Comparison of ENCODE assay signal across 8 cellular contexts in genomic region chr6:48111143-48111506, GRCh38. TPM values are rescaled to one million over a fixed set of nuclear protein-coding genes. Genes with fewer than 3 reads are reported as not detected.
DNase-seq lines count a peak whose midpoint lies in the region; ATAC-seq and TF ChIP-seq lines count a peak whose summit lies in the region.

TSS of gene PTCHD4 (minus strand) at chr6:48111197. CDS start at chr6:48068957, 42,240 bp downstream.

- H3K4me3 ChIP-seq in fibroblast of pulmonary artery (replicated peaks; ENCODE audit: low read depth, low read length) (peak within 1 kb of the TSS; percentile 52), skeletal muscle satellite cell (ENCODE audit: low read length) (peak within 1 kb of the TSS; percentile 67), tibial nerve (no peak within 1 kb of the TSS)

- CTCF ChIA-PET in Calu3 (lab: Charles Lee) = interaction anchor here (0.5 kb wide), 1 partner anchor 32 kb away, joined by 5 read pairs; no protein-coding TSS in a partner anchor

- H3K36me3 Mint-ChIP-seq in HFFc6 (ENCODE audit: low read depth) = peaks cover 6% of the 10 kb centered on the region; the same call in 1 of the 2 replicates
- no peaks in the 10 kb centered on the region for H3K36me3 Mint-ChIP-seq in Calu3 (ENCODE audit: insufficient read depth, unreplicated experiment)
- no peaks in the 10 kb centered on the region for H3K36me3 Mint-ChIP-seq in activated naive CD8-positive, alpha-beta T cell treated with anti-CD3 and anti-CD28 coated beads, Interleukin-2, amount 50 U/mL, for 24 hours (ENCODE audit: low read depth)

- H3K9me3 ChIP-seq in skeletal muscle satellite cell (replicated peaks; ENCODE audit: low read length) (no peaks in the 10 kb centered on the region), tibial nerve (no peaks in the 10 kb centered on the region)

- H3K27ac ChIP-seq in tibial nerve = peak within 1 kb of the TSS in 1 of 4 donors; percentile 18

- H3K9ac ChIP-seq in skeletal muscle satellite cell (ENCODE audit: low read depth, low read length) = peak within 1 kb of the TSS; percentile 76

- 44 to 64% methylated on average over 1 of the region's 1 CpG for WGBS in tibial nerve, 2 donors

- no peak for TF ChIP-seq CTCF in HFFc6 (IDR thresholded peaks at IDR 0.05)
- no peak for TF ChIP-seq CTCF in fibroblast of pulmonary artery (IDR thresholded peaks at IDR 0.05; ENCODE audit: low read length, missing control alignments)
- TF ChIP-seq CTCF in tibial nerve (IDR thresholded peaks at IDR 0.05) = no peak
- TF ChIP-seq CTCF in Calu3 (IDR thresholded peaks at IDR 0.05; ENCODE audit: unreplicated experiment) = no peak

- H3K36me3 ChIP-seq in skeletal muscle satellite cell (ENCODE audit: insufficient read depth, low read length) (no peaks in the 10 kb centered on the region), tibial nerve (no peaks in the 10 kb centered on the region)

- peaks cover 9% of the 10 kb centered on the region; the same call in 1 of the 2 replicates for H3K9me3 Mint-ChIP-seq in HFFc6
- H3K9me3 Mint-ChIP-seq in Calu3 (ENCODE audit: low read depth, unreplicated experiment) = no peaks in the 10 kb centered on the region
- H3K9me3 Mint-ChIP-seq in activated naive CD8-positive, alpha-beta T cell treated with anti-CD3 and anti-CD28 coated beads, Interleukin-2, amount 50 U/mL, for 24 hours = no peaks in the 10 kb centered on the region

- no peak for TF ChIP-seq POLR2A in tibial nerve (IDR thresholded peaks at IDR 0.05)

- H3K4me1 ChIP-seq in skeletal muscle satellite cell (ENCODE audit: control insufficient read depth, insufficient read depth, low read length) (no peaks in the 10 kb centered on the region), tibial nerve (no peaks in the 10 kb centered on the region)

- intact Hi-C loops in Calu3 (cut with micrococcal nuclease; ENCODE audit: unreplicated experiment) = no loop called here

- DNase-seq in HFFc6 (peak; percentile 9), RPMI7951 (ENCODE audit: low read depth) (peak; percentile 43), fibroblast of pulmonary artery (ENCODE audit: low read depth) (peak; percentile 59), NCI-H1436 treated with DMSO at 0.1 percent for 48 hours (lab: John Stamatoyannopoulos, UW) (no peak), tibial nerve (ENCODE audit: low spot score in 2 of 2) (no peak), Calu3 (no peak)
- no peak for DNase-seq in activated naive CD8-positive, alpha-beta T cell treated with anti-CD3 and anti-CD28 coated beads, Interleukin-2, amount 50 U/mL, for 24 hours

- no peak for ATAC-seq in activated naive CD8-positive, alpha-beta T cell treated with anti-CD3 and anti-CD28 coated beads, Interleukin-2, amount 50 U/mL, for 24 hours

- BruUV-seq in Calu3 (replicated peaks; lab: Mats Ljungman, UMichigan) = no TSS peak

- H3K4me3 Mint-ChIP-seq in HFFc6 = peak within 1 kb of the TSS; percentile 91
- H3K4me3 Mint-ChIP-seq in Calu3 (ENCODE audit: low read depth, unreplicated experiment) = no peak within 1 kb of the TSS
- no peak within 1 kb of the TSS for H3K4me3 Mint-ChIP-seq in activated naive CD8-positive, alpha-beta T cell treated with anti-CD3 and anti-CD28 coated beads, Interleukin-2, amount 50 U/mL, for 24 hours

- H3K4me1 Mint-ChIP-seq in HFFc6 (ENCODE audit: low read depth) (peaks cover 41% of the 10 kb centered on the region), Calu3 (ENCODE audit: low read depth, unreplicated experiment) (no peaks in the 10 kb centered on the region)
- no peaks in the 10 kb centered on the region for H3K4me1 Mint-ChIP-seq in activated naive CD8-positive, alpha-beta T cell treated with anti-CD3 and anti-CD28 coated beads, Interleukin-2, amount 50 U/mL, for 24 hours

- peaks cover 3% of the 10 kb centered on the region; the same call in 1 of the 2 replicates for H3K27me3 Mint-ChIP-seq in HFFc6 (ENCODE audit: insufficient read depth)
- H3K27me3 Mint-ChIP-seq in Calu3 (ENCODE audit: unreplicated experiment) = no peaks in the 10 kb centered on the region
- no peaks in the 10 kb centered on the region for H3K27me3 Mint-ChIP-seq in activated naive CD8-positive, alpha-beta T cell treated with anti-CD3 and anti-CD28 coated beads, Interleukin-2, amount 50 U/mL, for 24 hours

- peak within 1 kb of the TSS; percentile 75 for H3K4me2 ChIP-seq in skeletal muscle satellite cell (ENCODE audit: low read length)

- H3K27me3 ChIP-seq in skeletal muscle satellite cell (ENCODE audit: control insufficient read depth, insufficient read depth, low read length) (no peaks in the 10 kb centered on the region), tibial nerve (no peaks in the 10 kb centered on the region)

- H3K27ac Mint-ChIP-seq in HFFc6 (peak within 1 kb of the TSS; percentile 93), Calu3 (ENCODE audit: unreplicated experiment) (no peak within 1 kb of the TSS)
- no peak within 1 kb of the TSS for H3K27ac Mint-ChIP-seq in activated naive CD8-positive, alpha-beta T cell treated with anti-CD3 and anti-CD28 coated beads, Interleukin-2, amount 50 U/mL, for 24 hours

- no peak for TF ChIP-seq EP300 in tibial nerve (IDR thresholded peaks at IDR 0.05)

RNA-seq across cellular contexts. Expression of gene PTCHD4, which starts in this region (rescaled TPM):
- total RNA-seq in HFFc6 (2021; fragmentation: NEBNext Ultra II Directional; extraction: Animal tissue kit (Norgen Biotek cat#: 25700)) = 1 to 10 TPM; 1.2 to 9.7 (median 8.5) TPM
- not detected in 2 replicates for total RNA-seq in RPMI7951 (2014; rRNA removed; shearing (Covaris generic))
- 0.66 and 2.5 TPM in 2 replicates for total RNA-seq in skeletal muscle satellite cell (2012; rRNA removed)
- total RNA-seq in tibial nerve = 1 to 10 TPM; 2.7 to 4.2 (median 3.0) TPM
- total RNA-seq in Calu3 (2022) = not detected in 2 replicates

Comparison
In these comparisons a context has a peak if more than half of its experiments do, and no peak if none do; other contexts are left out.
1. Peak in DNase-seq in RPMI7951; RNA of the gene not detected or under 1 TPM.
2. DNase-seq: peak in HFFc6 (single experiment) and fibroblast of pulmonary artery (single experiment); none in NCI-H1436 treated with DMSO at 0.1 percent for 48 hours (single experiment), tibial nerve (0 of 2), Calu3 (single experiment) and activated naive CD8-positive, alpha-beta T cell treated with anti-CD3 and anti-CD28 coated beads, Interleukin-2, amount 50 U/mL, for 24 hours (single experiment).
3. H3K4me3 ChIP-seq: peak in fibroblast of pulmonary artery (single experiment) and skeletal muscle satellite cell (single experiment); none in tibial nerve (0 of 4).